ENCODE assay signal across 8 cellular contexts in genomic region chr3:149812606-149813366, GRCh38. TPM values are rescaled to one million over a fixed set of nuclear protein-coding genes. Genes with fewer than 3 reads are reported as not detected.
DNase-seq lines count a peak whose midpoint lies in the region; ATAC-seq, FAIRE-seq and TF ChIP-seq lines count a peak whose summit lies in the region.

Gene RNF13, plus strand, starts transcription at chr3:149813215. Its CDS starts 32,812 bp downstream, at chr3:149846027.

- peak; percentile 57 for TF ChIP-seq POLR2A in H54 (IDR thresholded peaks at IDR 0.05; ENCODE audit: low read depth, low read length)

- peaks cover 0 to 9% (median 0%) of the 10 kb centered on the region in 3 experiments for H3K36me3 ChIP-seq in naive thymus-derived CD4-positive, alpha-beta T cell (ENCODE audit: control insufficient read depth in 2 of 3, insufficient read depth in 3 of 3, low read length in 3 of 3)

- H3K27me3 ChIP-seq in naive thymus-derived CD4-positive, alpha-beta T cell (ENCODE audit: control insufficient read depth in 2 of 2, insufficient read depth in 2 of 2, low read length in 2 of 2), result no peaks in the 10 kb centered on the region

- DNase-seq in ELF-1 (ENCODE audit: low read depth, low spot score) (peak; percentile 93), H54 (ENCODE audit: insufficient read length, low spot score) (peak; percentile 62), LoVo (ENCODE audit: low spot score) (peak; percentile 91), RWPE1 (ENCODE audit: low spot score) (peak; percentile 87), fibroblast of gingiva (ENCODE audit: low read depth) (peak; percentile 95)
- DNase-seq in naive thymus-derived CD4-positive, alpha-beta T cell, result peak; percentile 80 to 94 (median 92)

- POLR2A ChIA-PET in RWPE1 (lab: Yijun Ruan, JAX; ENCODE audit: low non-redundant PET), result no interaction called here
- POLR2A ChIA-PET in naive thymus-derived CD4-positive, alpha-beta T cell (lab: Charles Lee), result interaction anchor here (0.8 to 2.8 kb wide), 4 partner anchors 9 to 595 kb away, joined by 3 to 20 read pairs (median 5); partner anchors contain the start of genes COMMD2 and TSC22D2

- peak within 1 kb of the TSS; percentile 99 for H3K27ac Mint-ChIP-seq in activated T-helper 17 cell treated with anti-CD3 and anti-CD28 coated beads, Interleukin-2, amount 50 U/mL, for 72 hours
- peak within 1 kb of the TSS; percentile 97 to 100 (median 99) for H3K27ac Mint-ChIP-seq in naive thymus-derived CD4-positive, alpha-beta T cell
- H3K27ac Mint-ChIP-seq in stimulated activated memory B cell treated with anti-CD40 and anti-IgM and Interleukin-4, amounts not matched to agents 10 μg/mL and 1 μg/mL and 100 μg/mL, for 72 hours, result peak within 1 kb of the TSS; percentile 98

- H3K27me3 Mint-ChIP-seq in activated T-helper 17 cell treated with anti-CD3 and anti-CD28 coated beads, Interleukin-2, amount 50 U/mL, for 72 hours, result no peaks in the 10 kb centered on the region
- peaks cover 0 to 14% (median 4%) of the 10 kb centered on the region in 5 donors for H3K27me3 Mint-ChIP-seq in naive thymus-derived CD4-positive, alpha-beta T cell
- H3K27me3 Mint-ChIP-seq in stimulated activated memory B cell treated with anti-CD40 and anti-IgM and Interleukin-4, amounts not matched to agents 10 μg/mL and 1 μg/mL and 100 μg/mL, for 72 hours, result no peaks in the 10 kb centered on the region

- peak within 1 kb of the TSS; percentile 95 for H3K4me3 ChIP-seq in naive thymus-derived CD4-positive, alpha-beta T cell (ENCODE audit: low read length)

- H3K27ac ChIP-seq in RWPE1, result peak within 1 kb of the TSS; percentile 99
- peak within 1 kb of the TSS; percentile 94 for H3K27ac ChIP-seq in naive thymus-derived CD4-positive, alpha-beta T cell (ENCODE audit: low read depth, low read length)

- peaks cover 16 to 34% of the 10 kb centered on the region in 2 donors for H3K4me1 ChIP-seq in naive thymus-derived CD4-positive, alpha-beta T cell (ENCODE audit: control insufficient read depth in 2 of 2, insufficient read depth in 2 of 2, low read length in 2 of 2)

- peak; percentile 95 for FAIRE-seq in H54 (lab: Jason Lieb, UNC)

- CTCF ChIA-PET in RWPE1 (lab: Yijun Ruan, JAX), result interaction anchor here (1.4 kb wide), 1 partner anchor 41 kb away, joined by 4 read pairs; no protein-coding TSS in a partner anchor
- CTCF ChIA-PET in naive thymus-derived CD4-positive, alpha-beta T cell (lab: Charles Lee), result no interaction called here

- H3K4me1 Mint-ChIP-seq in activated T-helper 17 cell treated with anti-CD3 and anti-CD28 coated beads, Interleukin-2, amount 50 U/mL, for 72 hours, result peaks cover 29% of the 10 kb centered on the region
- H3K4me1 Mint-ChIP-seq in naive thymus-derived CD4-positive, alpha-beta T cell, result peaks cover 39 to 54% (median 47%) of the 10 kb centered on the region in 7 donors
- peaks cover 61% of the 10 kb centered on the region for H3K4me1 Mint-ChIP-seq in stimulated activated memory B cell treated with anti-CD40 and anti-IgM and Interleukin-4, amounts not matched to agents 10 μg/mL and 1 μg/mL and 100 μg/mL, for 72 hours

- ATAC-seq in activated T-helper 17 cell treated with anti-CD3 and anti-CD28 coated beads, Interleukin-2, amount 50 U/mL, for 72 hours (replicated peaks), result peak; percentile 93
- peak; percentile 96 for ATAC-seq in naive thymus-derived CD4-positive, alpha-beta T cell
- ATAC-seq in stimulated activated memory B cell treated with anti-CD40 and anti-IgM and Interleukin-4, amounts not matched to agents 10 μg/mL and 1 μg/mL and 100 μg/mL, for 72 hours, result peak; percentile 97

- TF ChIP-seq CTCF in RWPE1 (conservative IDR thresholded peaks at IDR 0.05; ENCODE audit: low read depth), result no peak

- no peaks in the 10 kb centered on the region for H3K9me3 Mint-ChIP-seq in activated T-helper 17 cell treated with anti-CD3 and anti-CD28 coated beads, Interleukin-2, amount 50 U/mL, for 72 hours
- no peaks in the 10 kb centered on the region for H3K9me3 Mint-ChIP-seq in naive thymus-derived CD4-positive, alpha-beta T cell
- no peaks in the 10 kb centered on the region for H3K9me3 Mint-ChIP-seq in stimulated activated memory B cell treated with anti-CD40 and anti-IgM and Interleukin-4, amounts not matched to agents 10 μg/mL and 1 μg/mL and 100 μg/mL, for 72 hours

- intact Hi-C loops in naive thymus-derived CD4-positive, alpha-beta T cell (cut with micrococcal nuclease), result loop anchor here (1.0 to 10.0 kb wide), 18 partner anchors 45 to 1392 kb away; partner anchors contain the start of genes COMMD2 (in 2 of the 2), ERICH6 (in 2 of the 2), GYG1 (in 2 of the 2) and HLTF (in 2 of the 2)

- peak within 1 kb of the TSS; percentile 97 for H3K4me3 Mint-ChIP-seq in activated T-helper 17 cell treated with anti-CD3 and anti-CD28 coated beads, Interleukin-2, amount 50 U/mL, for 72 hours
- peak within 1 kb of the TSS; percentile 96 to 100 (median 99) for H3K4me3 Mint-ChIP-seq in naive thymus-derived CD4-positive, alpha-beta T cell
- peak within 1 kb of the TSS; percentile 98 for H3K4me3 Mint-ChIP-seq in stimulated activated memory B cell treated with anti-CD40 and anti-IgM and Interleukin-4, amounts not matched to agents 10 μg/mL and 1 μg/mL and 100 μg/mL, for 72 hours

- H3K9me3 ChIP-seq in naive thymus-derived CD4-positive, alpha-beta T cell (ENCODE audit: control insufficient read depth in 2 of 3, low read length in 3 of 3), result no peaks in the 10 kb centered on the region

- H3K36me3 Mint-ChIP-seq in activated T-helper 17 cell treated with anti-CD3 and anti-CD28 coated beads, Interleukin-2, amount 50 U/mL, for 72 hours (ENCODE audit: low read depth), result peaks cover 5% of the 10 kb centered on the region
- peaks cover 0 to 16% (median 6%) of the 10 kb centered on the region in 5 donors for H3K36me3 Mint-ChIP-seq in naive thymus-derived CD4-positive, alpha-beta T cell
- H3K36me3 Mint-ChIP-seq in stimulated activated memory B cell treated with anti-CD40 and anti-IgM and Interleukin-4, amounts not matched to agents 10 μg/mL and 1 μg/mL and 100 μg/mL, for 72 hours, result peaks cover 12% of the 10 kb centered on the region

RNA-seq across cellular contexts. Expression of gene RNF13, which starts in this region (rescaled TPM):
- 10 to 100 TPM; 35.3 to 38.6 TPM for total RNA-seq in activated T-helper 17 cell treated with anti-CD3 and anti-CD28 coated beads, Interleukin-2, amount 50 U/mL, for 72 hours
- 10 to 100 TPM; 41.2 to 68.5 (median 66.1) TPM for total RNA-seq in naive thymus-derived CD4-positive, alpha-beta T cell
- polyA plus RNA-seq in naive thymus-derived CD4-positive, alpha-beta T cell, result 100 to 1,000 TPM; 106 to 131 TPM

Comparison
In these comparisons a context has a peak if more than half of its experiments do, and no peak if none do; other contexts are left out.
1. Peak in every context shown above with its lines: DNase-seq, ATAC-seq, H3K4me3 ChIP-seq and H3K27ac ChIP-seq.